Comparison of ENCODE assay signal across 16 cellular contexts in genomic region chr2:72129676-72130340, GRCh38. TPM values are rescaled to one million over a fixed set of nuclear protein-coding genes. Genes with fewer than 3 reads are reported as not detected.
DNase-seq lines count a peak whose midpoint lies in the region; ATAC-seq and TF ChIP-seq lines count a peak whose summit lies in the region.
"Had no signal": no experiment of that assay in that cellular context is flagged by ENCODE, and none has a peak within 500 bp of the region (broad histone marks: within the 10 kb centered on the region; RNA-seq: fewer than 3 reads in every experiment).

No MANE protein-coding gene starts in this region.

- in situ Hi-C loops in G401 (cut with HindIII; ENCODE audit: low sequenced_read_pairs) = no loop called here

- TF ChIP-seq CTCF in epithelial cell of esophagus (IDR thresholded peaks at IDR 0.05; ENCODE audit: insufficient read depth, low read depth, low read length, missing control alignments) (no peak), osteoblast (IDR thresholded peaks at IDR 0.05; ENCODE audit: extremely low read depth, low read depth, low read length) (no peak)

- H3K27me3 ChIP-seq in osteoblast (ENCODE audit: insufficient read depth, low read length) = peaks cover 26% of the 10 kb centered on the region
- H3K27me3 ChIP-seq: gastrocnemius medialis had no signal

- H3K79me2 ChIP-seq in osteoblast (ENCODE audit: insufficient read depth, low read length) = no peaks in the 10 kb centered on the region

- H3K4me2 ChIP-seq in osteoblast (ENCODE audit: insufficient read depth, low read length) = no peak overlapping the region
- H3K4me2 ChIP-seq: KMS-11 had no signal

- no peak overlapping the region for H3K27ac ChIP-seq in osteoblast (ENCODE audit: low read depth, low read length)
- H3K27ac ChIP-seq: gastrocnemius medialis, KMS-11 had no signal

- H2AFZ ChIP-seq in osteoblast (ENCODE audit: low read length) = no peak overlapping the region

- no peaks in the 10 kb centered on the region for H4K20me1 ChIP-seq in osteoblast (ENCODE audit: insufficient read depth, low read length)

- DNase-seq in G401 (ENCODE audit: low spot score) (peak; percentile 71), epithelial cell of esophagus (ENCODE audit: low read depth) (peak; percentile 63), osteoblast (ENCODE audit: insufficient read length, low spot score, missing footprints) (peak; percentile 72), NCI-H2107 (lab: John Stamatoyannopoulos, UW) (no peak), cerebellar cortex (ENCODE audit: low spot score) (no peak), CD1c-positive myeloid dendritic cell (ENCODE audit: extremely low spot score) (no peak), activated gamma-delta T cell (lab: John Stamatoyannopoulos, UW) (no peak)
- DNase-seq: activated CD4-positive, alpha-beta T cell treated with anti-CD3 and anti-CD28 coated beads for 36 hours; kidney glomerular epithelial cell; NCI-H2029 treated with DMSO at 0.1 percent for 48 hours; NCI-H510A; stimulated activated CD4-positive, alpha-beta T cell treated with anti-CD3 and anti-CD28 coated beads, Interleukin-12 subunit alpha, Interleukin-12 subunit beta, amount 100 ng/mL, for 4 hours had no signal

- ATAC-seq in SK-N-SH treated with all-trans-retinoic acid at 6 μM for 48 hours = no peak
- ATAC-seq: activated CD4-positive, alpha-beta T cell treated with anti-CD3 and anti-CD28 coated beads for 36 hours; CD8-positive, alpha-beta T cell; gastrocnemius medialis had no signal

- H3K4me1 ChIP-seq in osteoblast (ENCODE audit: insufficient read depth, low read length) = no peaks in the 10 kb centered on the region
- H3K4me1 ChIP-seq: gastrocnemius medialis had no signal

- H3K4me3 ChIP-seq in epithelial cell of esophagus (ENCODE audit: low read length) (no peak overlapping the region), osteoblast (ENCODE audit: insufficient read depth, low read length) (no peak overlapping the region)
- H3K4me3 ChIP-seq: gastrocnemius medialis had no signal

- H3K36me3 ChIP-seq in osteoblast (ENCODE audit: insufficient read depth, low read length) = no peaks in the 10 kb centered on the region
- H3K36me3 ChIP-seq: gastrocnemius medialis had no signal

- no peaks in the 10 kb centered on the region for H3K9me3 ChIP-seq in osteoblast (ENCODE audit: low read depth, low read length)
- H3K9me3 ChIP-seq: gastrocnemius medialis had no signal

TF ChIP-seq in SK-N-SH treated with all-trans-retinoic acid at 6 μM for 48 hours, 23 proteins besides CTCF, POLR2A, EP300 and RAD21:
- no peak; the same call in 1 of the 2 replicates for TF ChIP-seq TCF4 (CRISPR knock-in tag; IDR thresholded peaks at IDR 0.05; ENCODE audit: borderline replicate concordance)
- TF ChIP-seq ESRRG (CRISPR knock-in tag; IDR thresholded peaks at IDR 0.05) = 0 out of 2 replicates have a peak, but pooled peaks have one; percentile 28
- TF ChIP-seq ZNF70 (CRISPR knock-in tag; IDR thresholded peaks at IDR 0.05) = peak; percentile 28; the same call in 1 of the 2 replicates
- TF ChIP-seq GLIS3 (CRISPR knock-in tag; IDR thresholded peaks at IDR 0.05) = peak; percentile 74; the same call in 1 of the 2 replicates

RNA-seq across cellular contexts. Expression of gene CYP26B1, which starts 17.9 kb away (rescaled TPM):
- total RNA-seq in G401 (2014; rRNA removed; shearing (Covaris generic)) = 0.18 TPM in 1 of 2 replicates, not detected in the other
- under 0.01 TPM in 2 replicates for total RNA-seq in osteoblast
- total RNA-seq: activated CD4-positive, alpha-beta T cell treated with anti-CD3 and anti-CD28 coated beads for 36 hours; CD8-positive, alpha-beta T cell had no signal

Comparison
In these comparisons a context has a peak if more than half of its experiments do, and no peak if none do; other contexts are left out.
1. DNase-seq: peak in G401 (single experiment), epithelial cell of esophagus (single experiment) and osteoblast (single experiment); none in NCI-H2107 (single experiment), cerebellar cortex (single experiment), CD1c-positive myeloid dendritic cell (single experiment) and activated gamma-delta T cell (single experiment).